ENCODE assay signal across 1 cellular context in the genomic region with DNA sequence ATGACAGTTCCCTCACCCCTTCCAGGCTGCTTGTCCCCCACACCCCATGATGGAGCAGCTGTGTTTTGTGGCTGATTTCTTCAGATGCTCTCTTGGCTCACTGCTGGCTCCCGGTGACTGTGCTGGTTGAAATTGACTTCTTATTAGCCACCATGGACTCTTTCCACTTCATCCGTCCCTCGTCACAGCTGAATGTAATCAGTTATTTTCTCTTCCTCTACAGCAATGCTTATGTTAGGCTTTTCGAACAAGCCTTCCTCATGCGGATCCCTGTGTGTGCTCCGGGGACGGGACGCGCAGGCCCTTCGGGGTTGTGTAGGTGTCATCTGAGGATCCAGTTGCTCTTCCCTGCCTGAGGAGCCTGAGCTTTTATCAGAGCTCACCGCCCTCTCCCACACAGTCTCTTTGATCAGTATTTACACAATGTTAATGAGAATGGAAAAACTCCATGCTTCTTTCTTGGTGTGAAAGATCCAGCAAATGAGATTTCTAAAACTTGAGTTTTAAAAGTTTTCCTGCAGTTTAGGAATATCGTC.
TF ChIP-seq lines count a peak whose summit lies in the region.

No MANE protein-coding gene starts in this region.

TF ChIP-seq in HepG2, 621 proteins besides CTCF, POLR2A, EP300 and RAD21 (continued from another document):
- no peak for TF ChIP-seq ZNF747 (CRISPR knock-in tag; IDR thresholded peaks at IDR 0.05; ENCODE audit: borderline replicate concordance)
- 0 out of 2 replicates have a peak, but pooled peaks have one; percentile 26 for TF ChIP-seq PPARG (CRISPR knock-in tag; conservative IDR thresholded peaks at IDR 0.05)
- no peak for TF ChIP-seq KDM5B (CRISPR knock-in tag; IDR thresholded peaks at IDR 0.05; ENCODE audit: borderline replicate concordance)
- TF ChIP-seq, protein P1, sequence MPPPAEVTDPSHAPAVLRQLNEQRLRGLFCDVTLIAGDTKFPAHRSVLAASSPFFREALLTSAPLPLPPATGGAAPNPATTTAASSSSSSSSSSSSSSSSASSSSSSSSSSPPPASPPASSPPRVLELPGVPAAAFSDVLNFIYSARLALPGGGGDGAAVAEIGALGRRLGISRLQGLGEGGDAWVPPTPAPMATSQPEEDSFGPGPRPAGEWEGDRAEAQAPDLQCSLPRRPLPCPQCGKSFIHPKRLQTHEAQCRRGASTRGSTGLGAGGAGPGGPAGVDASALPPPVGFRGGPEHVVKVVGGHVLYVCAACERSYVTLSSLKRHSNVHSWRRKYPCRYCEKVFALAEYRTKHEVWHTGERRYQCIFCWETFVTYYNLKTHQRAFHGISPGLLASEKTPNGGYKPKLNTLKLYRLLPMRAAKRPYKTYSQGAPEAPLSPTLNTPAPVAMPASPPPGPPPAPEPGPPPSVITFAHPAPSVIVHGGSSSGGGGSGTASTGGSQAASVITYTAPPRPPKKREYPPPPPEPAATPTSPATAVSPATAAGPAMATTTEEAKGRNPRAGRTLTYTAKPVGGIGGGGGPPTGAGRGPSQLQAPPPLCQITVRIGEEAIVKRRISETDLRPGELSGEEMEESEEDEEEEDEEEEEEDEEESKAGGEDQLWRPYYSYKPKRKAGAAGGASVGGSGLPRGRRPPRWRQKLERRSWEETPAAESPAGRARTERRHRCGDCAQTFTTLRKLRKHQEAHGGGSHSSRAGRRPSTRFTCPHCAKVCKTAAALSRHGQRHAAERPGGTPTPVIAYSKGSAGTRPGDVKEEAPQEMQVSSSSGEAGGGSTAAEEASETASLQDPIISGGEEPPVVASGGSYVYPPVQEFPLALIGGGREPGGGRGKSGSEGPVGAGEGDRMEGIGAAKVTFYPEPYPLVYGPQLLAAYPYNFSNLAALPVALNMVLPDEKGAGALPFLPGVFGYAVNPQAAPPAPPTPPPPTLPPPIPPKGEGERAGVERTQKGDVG (CRISPR knock-in tag; IDR thresholded peaks at IDR 0.05; ENCODE audit: borderline replicate concordance) = no peak
- TF ChIP-seq, protein P2, sequence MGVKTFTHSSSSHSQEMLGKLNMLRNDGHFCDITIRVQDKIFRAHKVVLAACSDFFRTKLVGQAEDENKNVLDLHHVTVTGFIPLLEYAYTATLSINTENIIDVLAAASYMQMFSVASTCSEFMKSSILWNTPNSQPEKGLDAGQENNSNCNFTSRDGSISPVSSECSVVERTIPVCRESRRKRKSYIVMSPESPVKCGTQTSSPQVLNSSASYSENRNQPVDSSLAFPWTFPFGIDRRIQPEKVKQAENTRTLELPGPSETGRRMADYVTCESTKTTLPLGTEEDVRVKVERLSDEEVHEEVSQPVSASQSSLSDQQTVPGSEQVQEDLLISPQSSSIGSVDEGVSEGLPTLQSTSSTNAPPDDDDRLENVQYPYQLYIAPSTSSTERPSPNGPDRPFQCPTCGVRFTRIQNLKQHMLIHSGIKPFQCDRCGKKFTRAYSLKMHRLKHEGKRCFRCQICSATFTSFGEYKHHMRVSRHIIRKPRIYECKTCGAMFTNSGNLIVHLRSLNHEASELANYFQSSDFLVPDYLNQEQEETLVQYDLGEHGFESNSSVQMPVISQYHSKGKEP (CRISPR knock-in tag; IDR thresholded peaks at IDR 0.05) = no peak
- no peak for TF ChIP-seq CENPT (CRISPR knock-in tag; IDR thresholded peaks at IDR 0.05; ENCODE audit: low read depth)
- no peak for TF ChIP-seq ZNF766 (CRISPR knock-in tag; IDR thresholded peaks at IDR 0.05; ENCODE audit: borderline replicate concordance)
- TF ChIP-seq ZNF382 (CRISPR knock-in tag; IDR thresholded peaks at IDR 0.05; ENCODE audit: borderline replicate concordance) = no peak
- peak; percentile 79 for TF ChIP-seq BCL6 (CRISPR knock-in tag; IDR thresholded peaks at IDR 0.05)
- no peak for TF ChIP-seq KLF6 (CRISPR knock-in tag; IDR thresholded peaks at IDR 0.05)
- TF ChIP-seq EEA1 (CRISPR knock-in tag; IDR thresholded peaks at IDR 0.05; ENCODE audit: borderline replicate concordance) = no peak
TF ChIP-seq in HepG2: peak in this region for 27.
